Comparison of ENCODE assay signal across 16 cellular contexts in genomic region chr12:11497995-11498394, GRCh38.
DNase-seq lines count a peak whose midpoint lies in the region; ATAC-seq and TF ChIP-seq lines count a peak whose summit lies in the region.
"Had no signal": no experiment of that assay in that cellular context is flagged by ENCODE, and none has a peak within 500 bp of the region (broad histone marks: within the 10 kb centered on the region; RNA-seq: fewer than 3 reads in every experiment).

No MANE protein-coding gene starts in this region.

- TF ChIP-seq CTCF in GM13976 (IDR thresholded peaks at IDR 0.05; ENCODE audit: borderline replicate concordance, control extremely low read depth, extremely low read depth, insufficient read depth, missing control alignments): no peak
- TF ChIP-seq CTCF in OCI-LY1 (IDR thresholded peaks at IDR 0.05; ENCODE audit: low read length): no peak
- no peak for TF ChIP-seq CTCF in testis (IDR thresholded peaks at IDR 0.05)
- TF ChIP-seq CTCF in ovary (IDR thresholded peaks at IDR 0.05): no peak

- peak; percentile 71 for ATAC-seq in GM19452 (IDR thresholded peaks at IDR 0.05; ENCODE audit: unreplicated experiment)
- ATAC-seq in HG02981 (IDR thresholded peaks at IDR 0.05; ENCODE audit: unreplicated experiment): peak; percentile 65
- ATAC-seq: esophagus mucosa had no signal

- no peak overlapping the region for H2AFZ ChIP-seq in OCI-LY1 (ENCODE audit: low read length)

- TF ChIP-seq EP300 in ovary (IDR thresholded peaks at IDR 0.05): no peak

- H3K27ac ChIP-seq in OCI-LY1 (ENCODE audit: low read depth, low read length, poor library complexity, severe bottlenecking) (peak overlapping the region; percentile 51), testis (no peak overlapping the region), ovary (no peak overlapping the region)
- H3K27ac ChIP-seq: C4-2B, HL-60, WERI-Rb-1 had no signal

- H3K9me3 ChIP-seq in OCI-LY1 (ENCODE audit: low read length) (no peaks in the 10 kb centered on the region), testis (no peaks in the 10 kb centered on the region), ovary (no peaks in the 10 kb centered on the region)

- no peaks in the 10 kb centered on the region for H3K9me2 ChIP-seq in OCI-LY1 (ENCODE audit: low read depth, low read length)

- no peaks in the 10 kb centered on the region for H3K36me3 ChIP-seq in OCI-LY1 (ENCODE audit: insufficient read depth, low read length)
- H3K36me3 ChIP-seq in testis (ENCODE audit: low read depth, missing control alignments): no peaks in the 10 kb centered on the region
- no peaks in the 10 kb centered on the region for H3K36me3 ChIP-seq in ovary
- H3K36me3 ChIP-seq: WERI-Rb-1 had no signal

- peak overlapping the region; percentile 32 for H3K4me2 ChIP-seq in OCI-LY1 (ENCODE audit: low read length)

- H3K27me3 ChIP-seq in OCI-LY1 (ENCODE audit: insufficient read depth, low read length) (no peaks in the 10 kb centered on the region), testis (no peaks in the 10 kb centered on the region), ovary (no peaks in the 10 kb centered on the region)

- no peaks in the 10 kb centered on the region for H4K20me1 ChIP-seq in OCI-LY1 (ENCODE audit: insufficient read depth, low read length)

- no peak overlapping the region; the same call in 1 of the 2 replicates for H3K9ac ChIP-seq in OCI-LY1 (ENCODE audit: low read length)

- H3K4me3 ChIP-seq in OCI-LY1 (ENCODE audit: low read depth, low read length, poor library complexity, severe bottlenecking) (no peak overlapping the region), testis (no peak overlapping the region), ovary (no peak overlapping the region)

- 74 to 88% methylated on average over 4 of the region's 4 CpGs for WGBS in testis, 2 donors
- WGBS in ovary, 3 donors: 80 to 88% (median 85%) methylated on average over 4 of the region's 4 CpGs

- peak; percentile 56 for DNase-seq in GM13976 (ENCODE audit: low spot score)
- DNase-seq in GDM1 (lab: John Stamatoyannopoulos, UW): no peak
- DNase-seq in UCSD-AML1 (lab: John Stamatoyannopoulos, UW; ENCODE audit: unreplicated experiment): no peak
- no peak for DNase-seq in testis
- DNase-seq in ovary: no peak
- DNase-seq: activated CD8-positive, alpha-beta memory T cell treated with anti-CD3 and anti-CD28 coated beads, Interleukin-2, amount 50 U/mL, for 4 hours; mesendoderm; NCI-H446 treated with DMSO at 0.1 percent for 48 hours; SHP77 treated with DMSO at 0.1 percent for 48 hours had no signal

- H3K4me1 ChIP-seq in OCI-LY1 (ENCODE audit: insufficient read depth, low read length, severe bottlenecking): peaks cover 26% of the 10 kb centered on the region
- H3K4me1 ChIP-seq in testis: no peaks in the 10 kb centered on the region
- peaks cover 1% of the 10 kb centered on the region for H3K4me1 ChIP-seq in ovary (ENCODE audit: insufficient read depth)

- intact Hi-C loops in testis (cut with DNase I; ENCODE audit: low total_unique reads) (no loop called here), ovary (cut with DNase I) (loop anchor here in 1 of 4 donors (10.0 kb wide), 1 partner anchor 1587 kb away; no protein-coding TSS in a partner anchor)

- in situ Hi-C loops in GM13976 (cut with MboI; ENCODE audit: low sequenced_read_pairs, unreplicated experiment): loop anchor here (25.0 kb wide), 1 partner anchor 1261 kb away; no protein-coding TSS in a partner anchor

- no peaks in the 10 kb centered on the region for H3F3A ChIP-seq in OCI-LY1 (ENCODE audit: insufficient read depth, low read length)

- TF ChIP-seq POLR2A in testis (IDR thresholded peaks at IDR 0.05) (no peak), ovary (IDR thresholded peaks at IDR 0.05) (no peak)

- no peaks in the 10 kb centered on the region for H3K79me2 ChIP-seq in OCI-LY1 (ENCODE audit: insufficient read depth, low read length)
